Comparison of ENCODE assay signal across 20 cellular contexts in genomic region chr16:17724242-17724898, GRCh38.
DNase-seq lines count a peak whose midpoint lies in the region; ATAC-seq, FAIRE-seq and TF ChIP-seq lines count a peak whose summit lies in the region.
"Had no signal": no experiment of that assay in that cellular context is flagged by ENCODE, and none has a peak within 500 bp of the region (broad histone marks: within the 10 kb centered on the region; RNA-seq: fewer than 3 reads in every experiment).

No MANE protein-coding gene starts in this region.

- in situ Hi-C loops in K562 (cut with MboI), result no loop called here

- no peak for TF ChIP-seq EP300 in K562 (IDR thresholded peaks at IDR 0.05; ENCODE audit: low read length)

- TF ChIP-seq POLR2A in K562 (conservative IDR thresholded peaks at IDR 0.05), result no peak

- no peak overlapping the region for H3K27ac Mint-ChIP-seq in type B pancreatic cell
- H3K27ac Mint-ChIP-seq: CD4-positive, alpha-beta T cell; natural killer cell treated with Interleukin-12 subunit alpha and Interleukin-12 subunit beta and Interleukin-15 and Interleukin-18, amount 100 ng/mL, for 72 hours had no signal

- no peak overlapping the region for H2AFZ ChIP-seq in K562 (ENCODE audit: low read depth, low read length)

- no peaks in the 10 kb centered on the region for H3K36me3 Mint-ChIP-seq in type B pancreatic cell
- H3K36me3 Mint-ChIP-seq: natural killer cell treated with Interleukin-12 subunit alpha and Interleukin-12 subunit beta and Interleukin-15 and Interleukin-18, amount 100 ng/mL, for 72 hours had no signal

- ATAC-seq in K562 (no peak), HG03571 (IDR thresholded peaks at IDR 0.05; ENCODE audit: unreplicated experiment) (no peak)
- ATAC-seq: natural killer cell treated with Interleukin-12 subunit alpha and Interleukin-12 subunit beta and Interleukin-15 and Interleukin-18, amount 100 ng/mL, for 72 hours; stimulated activated naive CD8-positive, alpha-beta T cell treated with anti-CD3 and anti-CD28 coated beads, Interleukin-15, amount 100 ng/mL, for 72 hours had no signal

- no peak for TF ChIP-seq RAD21 in K562 (CRISPR knock-in tag; conservative IDR thresholded peaks at IDR 0.05 in 1 of 2, IDR thresholded peaks at IDR 0.05 in 1 of 2)

- no peak overlapping the region for H3K4me3 Mint-ChIP-seq in type B pancreatic cell
- H3K4me3 Mint-ChIP-seq: CD4-positive, alpha-beta T cell; natural killer cell treated with Interleukin-12 subunit alpha and Interleukin-12 subunit beta and Interleukin-15 and Interleukin-18, amount 100 ng/mL, for 72 hours; stimulated activated naive CD8-positive, alpha-beta T cell treated with anti-CD3 and anti-CD28 coated beads, Interleukin-15, amount 100 ng/mL, for 72 hours had no signal

- no peaks in the 10 kb centered on the region for H3K79me2 ChIP-seq in K562 (ENCODE audit: control insufficient read depth, insufficient read depth, low read length)

- no peak for FAIRE-seq in K562 (lab: Jason Lieb, UNC)
- FAIRE-seq: A204.1, endometrium had no signal

- intact Hi-C loops in K562 (cut with micrococcal nuclease), result no loop called here

- no peaks in the 10 kb centered on the region for H3K36me3 ChIP-seq in K562 (ENCODE audit: control insufficient read depth, insufficient read depth, low read length)
- H3K36me3 ChIP-seq: colonic mucosa had no signal

- H3K9me3 Mint-ChIP-seq in type B pancreatic cell, result no peaks in the 10 kb centered on the region
- H3K9me3 Mint-ChIP-seq: CD4-positive, alpha-beta T cell; natural killer cell treated with Interleukin-12 subunit alpha and Interleukin-12 subunit beta and Interleukin-15 and Interleukin-18, amount 100 ng/mL, for 72 hours; stimulated activated naive CD8-positive, alpha-beta T cell treated with anti-CD3 and anti-CD28 coated beads, Interleukin-15, amount 100 ng/mL, for 72 hours had no signal

- H3K27me3 ChIP-seq in AG04450 (ENCODE audit: control insufficient read depth, insufficient read depth, low read length) (no peaks in the 10 kb centered on the region), K562 (ENCODE audit: control insufficient read depth in 2 of 2, insufficient read depth in 2 of 2, low read length in 2 of 2) (peaks cover 0 to 11% of the 10 kb centered on the region in 2 experiments; a peak in 3 of 5 replicates)
- H3K27me3 ChIP-seq: colonic mucosa had no signal

- H3K4me2 ChIP-seq in K562 (ENCODE audit: insufficient read depth, low read length), result no peak overlapping the region

- H3K4me3 ChIP-seq in AG04450 (ENCODE audit: low read depth, low read length), result no peak overlapping the region
- no peak overlapping the region for H3K4me3 ChIP-seq in K562
- H3K4me3 ChIP-seq in fibroblast of villous mesenchyme (ENCODE audit: low read depth, low read length), result no peak overlapping the region
- H3K4me3 ChIP-seq: colonic mucosa had no signal

- no TSS peak for BruUV-seq in K562 (replicated peaks; lab: Mats Ljungman, UMichigan)

- no peak for TF ChIP-seq CTCF in AG04450 (IDR thresholded peaks at IDR 0.05; ENCODE audit: low read depth, low read length)
- TF ChIP-seq CTCF in K562 (IDR thresholded peaks at IDR 0.05 in 2 of 3, conservative IDR thresholded peaks at IDR 0.05 in 1 of 3; ENCODE audit: insufficient read depth in 2 of 3, low read depth in 1 of 3, low read length in 3 of 3), result no peak
- no peak for TF ChIP-seq CTCF in fibroblast of villous mesenchyme (IDR thresholded peaks at IDR 0.05; ENCODE audit: insufficient read depth, low read depth, low read length)
- no peak for TF ChIP-seq CTCF in type B pancreatic cell (conservative IDR thresholded peaks at IDR 0.05)

- no peak overlapping the region for H3K9ac ChIP-seq in K562 (ENCODE audit: insufficient read depth in 1 of 2, low read depth in 2 of 2, low read length in 2 of 2)

- H3K9me3 ChIP-seq in AG04450 (ENCODE audit: control insufficient read depth, insufficient read depth, low read length) (no peaks in the 10 kb centered on the region; the same call in 1 of the 2 replicates), K562 (replicated peaks; ENCODE audit: control insufficient read depth, insufficient read depth, low read depth, low read length) (no peaks in the 10 kb centered on the region)
- H3K9me3 ChIP-seq: colonic mucosa had no signal

- CTCF ChIA-PET in AG04450 (lab: Charles Lee) (no interaction called here), K562 (lab: Yijun Ruan, JAX; ENCODE audit: low intra/inter-chr PET ratio) (no interaction called here)

- DNase-seq in AG04450 (ENCODE audit: low read depth, low spot score) (peak; percentile 10), HT1080 (ENCODE audit: low read depth) (peak; percentile 52), K562 (ENCODE audit: extremely low read depth in 1 of 4, low spot score in 3 of 4) (peak in 1 of 4 experiments; percentile 6), fibroblast of villous mesenchyme (ENCODE audit: low read depth) (peak; percentile 8), NCI-H1694 (lab: John Stamatoyannopoulos, UW) (no peak), type B pancreatic cell (ENCODE audit: extremely low spot score, unreplicated experiment) (no peak), amniotic stem cell (lab: John Stamatoyannopoulos, UW) (no peak)
- DNase-seq: activated CD4-positive, alpha-beta T cell treated with anti-CD3 and anti-CD28 coated beads, Interleukin-2, amount 50 U/mL, for 1 hour; anterior cingulate cortex; CD4-positive, alpha-beta T cell; colonic mucosa; DMS153; NCI-H524; posterior cingulate gyrus; stimulated activated CD4-positive, alpha-beta T cell treated with anti-CD3 and anti-CD28 coated beads, Interleukin-2, amount 100 ng/mL, for 48 hours; stimulated activated naive CD8-positive, alpha-beta T cell treated with anti-CD3 and anti-CD28 coated beads, Interleukin-15, amount 100 ng/mL, for 72 hours had no signal

- no peaks in the 10 kb centered on the region for H3K9me1 ChIP-seq in K562 (ENCODE audit: control insufficient read depth, insufficient read depth, low read length)

- H3K27ac ChIP-seq in AG04450 (ENCODE audit: low read depth, low read length), result peak overlapping the region; percentile 81
- no peak overlapping the region for H3K27ac ChIP-seq in K562 (ENCODE audit: extremely low read depth, low read depth, low read length)
- H3K27ac ChIP-seq: colonic mucosa had no signal

- 0% methylated on average over 10 of the region's 10 CpGs for WGBS in K562 (ENCODE audit: insufficient coverage, low coverage, missing lambda C conversion rate)

- H4K20me1 ChIP-seq in K562 (replicated peaks; ENCODE audit: control insufficient read depth, insufficient read depth, low read length), result no peaks in the 10 kb centered on the region

- H3K27me3 Mint-ChIP-seq in type B pancreatic cell, result peaks cover 4% of the 10 kb centered on the region

- POLR2A ChIA-PET in AG04450 (lab: Yijun Ruan, JAX) (no interaction called here), K562 (lab: Yijun Ruan, JAX) (no interaction called here)

- H3K4me1 ChIP-seq in K562 (replicated peaks in 1 of 2; ENCODE audit: control insufficient read depth in 2 of 2, insufficient read depth in 2 of 2, low read length in 2 of 2), result no peaks in the 10 kb centered on the region
- H3K4me1 ChIP-seq: colonic mucosa had no signal

- H3K4me1 Mint-ChIP-seq in type B pancreatic cell (ENCODE audit: unreplicated experiment), result peaks cover 7% of the 10 kb centered on the region
- H3K4me1 Mint-ChIP-seq: stimulated activated naive CD8-positive, alpha-beta T cell treated with anti-CD3 and anti-CD28 coated beads, Interleukin-15, amount 100 ng/mL, for 72 hours had no signal

TF ChIP-seq in K562, 482 proteins besides CTCF, POLR2A, EP300 and RAD21:
- TF ChIP-seq JUND (IDR thresholded peaks at IDR 0.05; ENCODE audit: borderline replicate concordance, low read depth, low read length), result peak; percentile 47; the same call in 1 of the 2 replicates
- TF ChIP-seq JUND (tag; IDR thresholded peaks at IDR 0.05; ENCODE audit: borderline replicate concordance, low read depth, low read length), result peak; percentile 42; the same call in 1 of the 3 replicates
- TF ChIP-seq CBFA2T2 (conservative IDR thresholded peaks at IDR 0.05), result no peak
- TF ChIP-seq HLTF (IDR thresholded peaks at IDR 0.05), result no peak
- TF ChIP-seq CBX2 (IDR thresholded peaks at IDR 0.05; ENCODE audit: insufficient read depth, low read length, poor library complexity, severe bottlenecking), result no peak
- TF ChIP-seq HMBOX1 (IDR thresholded peaks at IDR 0.05), result peak; percentile 82
- TF ChIP-seq ZNF175 (CRISPR knock-in tag; IDR thresholded peaks at IDR 0.05; ENCODE audit: low read depth), result no peak
- no peak for TF ChIP-seq E2F4 (CRISPR knock-in tag; IDR thresholded peaks at IDR 0.05; ENCODE audit: low read depth)
- no peak for TF ChIP-seq HSF4 (CRISPR knock-in tag; IDR thresholded peaks at IDR 0.05; ENCODE audit: borderline replicate concordance)
- no peak for TF ChIP-seq U2AF1 (optimal IDR thresholded peaks at IDR 0.05; ENCODE audit: low read depth, low read length)
- peak; percentile 24; the same call in 1 of the 2 replicates for TF ChIP-seq ATF3 (IDR thresholded peaks at IDR 0.05)
- TF ChIP-seq ATF3 (CRISPR knock-in tag; conservative IDR thresholded peaks at IDR 0.05), result no peak
- peak; percentile 66 for TF ChIP-seq FOSL1 (tag; conservative IDR thresholded peaks at IDR 0.05)
TF ChIP-seq in K562: peak in this region for 4.

Comparison
In these comparisons a context has a peak if more than half of its experiments do, and no peak if none do; other contexts are left out.
1. DNase-seq: peak in AG04450 (single experiment), HT1080 (single experiment) and fibroblast of villous mesenchyme (single experiment); none in NCI-H1694 (single experiment), type B pancreatic cell (single experiment) and amniotic stem cell (single experiment).